ENCODE assay signal across 7 cellular contexts in the genomic region with DNA sequence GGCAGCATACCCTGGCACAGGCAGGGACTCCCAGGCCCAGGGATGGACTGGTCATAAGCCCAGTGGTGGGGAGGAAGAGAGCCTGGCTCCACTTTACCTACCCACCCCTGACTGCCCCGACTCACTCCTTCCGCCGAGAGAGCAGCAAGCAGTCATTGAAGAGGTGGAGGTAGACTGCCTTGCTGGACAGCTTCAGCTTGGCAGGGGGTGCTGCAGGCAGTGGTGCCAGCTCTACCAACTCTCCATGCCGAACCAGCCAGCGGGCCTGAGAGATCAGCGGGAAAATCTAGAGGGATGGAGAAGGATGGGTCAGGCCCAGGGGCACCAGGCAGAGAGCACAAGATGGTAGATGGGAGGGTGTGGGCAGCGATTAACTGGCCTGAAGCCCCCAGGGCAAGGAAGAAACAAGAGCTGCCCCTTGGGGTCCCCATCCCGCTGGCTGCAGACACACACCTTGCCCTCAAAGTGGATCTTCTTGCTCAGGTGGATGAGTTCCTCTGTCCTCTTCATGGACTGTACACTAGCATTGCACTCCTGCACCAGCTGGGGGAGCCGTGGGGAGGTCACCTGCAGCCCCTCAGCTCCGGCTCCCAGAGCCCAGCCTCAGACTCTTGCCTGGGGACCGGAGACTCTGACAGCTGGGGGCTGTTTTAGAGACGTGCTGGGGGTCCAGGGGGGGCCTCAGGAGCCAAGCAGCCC. TPM values are rescaled to one million over a fixed set of nuclear protein-coding genes. Genes with fewer than 3 reads are reported as not detected.
A peak's percentile ranks its signal among the peaks of the same experiment; 100 is the strongest.
DNase-seq lines count a peak whose midpoint lies in the region; ATAC-seq and TF ChIP-seq lines count a peak whose summit lies in the region.

No MANE protein-coding gene starts in this region.

- TF ChIP-seq CTCF in GM06990 (IDR thresholded peaks at IDR 0.05; ENCODE audit: insufficient read depth, low read length, poor library complexity, severe bottlenecking) (peak; percentile 52), LNCaP clone FGC (IDR thresholded peaks at IDR 0.05; ENCODE audit: control insufficient read depth, extremely low read depth, insufficient read depth) (peak; percentile 19; the same call in 1 of the 2 replicates), lower lobe of right lung (IDR thresholded peaks at IDR 0.05) (peak; percentile 31)

- peaks cover 21% of the 10 kb centered on the region for H3K4me1 ChIP-seq in lower lobe of right lung

- H3K9me3 Mint-ChIP-seq in activated T-helper 17 cell treated with anti-CD3 and anti-CD28 coated beads, Interleukin-2, amount 50 U/mL, for 72 hours: no peaks in the 10 kb centered on the region

- H3K4me3 Mint-ChIP-seq in activated T-helper 17 cell treated with anti-CD3 and anti-CD28 coated beads, Interleukin-2, amount 50 U/mL, for 72 hours: peak overlapping the region; percentile 88

- no peaks in the 10 kb centered on the region for H3K9me3 ChIP-seq in lower lobe of right lung

- H3K36me3 Mint-ChIP-seq in activated T-helper 17 cell treated with anti-CD3 and anti-CD28 coated beads, Interleukin-2, amount 50 U/mL, for 72 hours (ENCODE audit: low read depth): no peaks in the 10 kb centered on the region

- H3K27me3 Mint-ChIP-seq in activated T-helper 17 cell treated with anti-CD3 and anti-CD28 coated beads, Interleukin-2, amount 50 U/mL, for 72 hours: no peaks in the 10 kb centered on the region

- H3K36me3 ChIP-seq in GM06990 (ENCODE audit: control insufficient read depth, insufficient read depth, low read length) (no peaks in the 10 kb centered on the region), lower lobe of right lung (peaks cover 26% of the 10 kb centered on the region)

- DNase-seq in GM06990 (ENCODE audit: extremely low read depth, insufficient read length): no peak
- no peak for DNase-seq in LNCaP clone FGC (ENCODE audit: low read depth)
- DNase-seq in lower lobe of right lung: no peak
- no peak for DNase-seq in central memory CD4-positive, alpha-beta T cell
- no peak for DNase-seq in NOMO-1 treated with dmso at 0.1 percent for 144 hours (lab: John Stamatoyannopoulos, UW; ENCODE audit: unreplicated experiment)
- no peak for DNase-seq in AG20443 (ENCODE audit: low spot score)

- no peaks in the 10 kb centered on the region for H3K27me3 ChIP-seq in GM06990 (replicated peaks; ENCODE audit: control insufficient read depth, insufficient read depth, low read length)
- H3K27me3 ChIP-seq in lower lobe of right lung (ENCODE audit: low read depth): no peaks in the 10 kb centered on the region

- no peak overlapping the region for H3K27ac ChIP-seq in lower lobe of right lung

- H3K27ac Mint-ChIP-seq in activated T-helper 17 cell treated with anti-CD3 and anti-CD28 coated beads, Interleukin-2, amount 50 U/mL, for 72 hours: peak overlapping the region; percentile 42

- H3K4me3 ChIP-seq in GM06990 (replicated peaks; ENCODE audit: low read depth, low read length): no peak overlapping the region
- H3K4me3 ChIP-seq in LNCaP clone FGC (ENCODE audit: low read depth, low read length): no peak overlapping the region
- H3K4me3 ChIP-seq in lower lobe of right lung: no peak overlapping the region

- intact Hi-C loops in lower lobe of right lung (cut with DNase I): no loop called here

- no peaks in the 10 kb centered on the region for H3K4me1 Mint-ChIP-seq in activated T-helper 17 cell treated with anti-CD3 and anti-CD28 coated beads, Interleukin-2, amount 50 U/mL, for 72 hours

- ATAC-seq in activated T-helper 17 cell treated with anti-CD3 and anti-CD28 coated beads, Interleukin-2, amount 50 U/mL, for 72 hours (replicated peaks): no peak
- ATAC-seq in lower lobe of right lung: no peak

RNA-seq across cellular contexts. Expression of gene ARHGEF19, which starts 7.7 kb away (rescaled TPM):
- 10 to 100 TPM in 1 of 2 donors, 1 to 10 TPM in 1; 7.5 to 10.0 TPM for total RNA-seq in activated T-helper 17 cell treated with anti-CD3 and anti-CD28 coated beads, Interleukin-2, amount 50 U/mL, for 72 hours
- 15.6 TPM for total RNA-seq in lower lobe of right lung

RNA-seq across cellular contexts. Expression of gene CPLANE2, which starts 32.2 kb away (rescaled TPM):
- 1 to 10 TPM; 3.1 to 7.5 TPM for total RNA-seq in activated T-helper 17 cell treated with anti-CD3 and anti-CD28 coated beads, Interleukin-2, amount 50 U/mL, for 72 hours
- total RNA-seq in lower lobe of right lung: 9.1 TPM

RNA-seq across cellular contexts. Expression of gene EPHA2, which starts 48.9 kb away (rescaled TPM):
- under 1 TPM in 1 of 2 donors, not detected in 1; 0.13 TPM for total RNA-seq in activated T-helper 17 cell treated with anti-CD3 and anti-CD28 coated beads, Interleukin-2, amount 50 U/mL, for 72 hours
- 20.4 TPM for total RNA-seq in lower lobe of right lung

Comparison
In these comparisons a context has a peak if more than half of its experiments do, and no peak if none do; other contexts are left out.
1. RNA of gene EPHA2, which starts 48.9 kb away (total RNA-seq): 20.4 TPM in lower lobe of right lung (single experiment); 0.13 TPM in activated T-helper 17 cell treated with anti-CD3 and anti-CD28 coated beads, Interleukin-2, amount 50 U/mL, for 72 hours; every median in the first group is over 10 times any median in the second.
2. Peak in every context shown above with its lines, with median percentiles within 50 percentile points of each other: CTCF ChIP-seq.